18 cellular contexts compared by ENCODE assay signal in genomic region chr2:143482761-143483160, GRCh38.
DNase-seq lines count a peak whose midpoint lies in the region; ATAC-seq and TF ChIP-seq lines count a peak whose summit lies in the region.
"Had no signal": no experiment of that assay in that cellular context is flagged by ENCODE, and none has a peak within 500 bp of the region (broad histone marks: within the 10 kb centered on the region; RNA-seq: fewer than 3 reads in every experiment).

No MANE protein-coding gene starts in this region.

- H3K27ac ChIP-seq in brain microvascular endothelial cell, result peak overlapping the region; percentile 69
- peak overlapping the region; percentile 80 for H3K27ac ChIP-seq in left ventricle myocardium inferior (replicated peaks)

- H3K36me3 ChIP-seq in brain microvascular endothelial cell (replicated peaks) (no peaks in the 10 kb centered on the region), left ventricle myocardium inferior (no peaks in the 10 kb centered on the region)
- H3K36me3 ChIP-seq: breast epithelium had no signal

- intact Hi-C loops in left ventricle myocardium inferior (cut with micrococcal nuclease), result no loop called here
- intact Hi-C loops in sciatic nerve (cut with DNase I), result no loop called here

- ATAC-seq in sciatic nerve (peak; percentile 49), GM19035 (IDR thresholded peaks at IDR 0.05; ENCODE audit: unreplicated experiment) (no peak), GM21576 (IDR thresholded peaks at IDR 0.05; ENCODE audit: unreplicated experiment) (no peak), HG02852 (IDR thresholded peaks at IDR 0.05; ENCODE audit: unreplicated experiment) (no peak)
- ATAC-seq: esophagus mucosa had no signal

- no peak for TF ChIP-seq CTCF in AG10803 (conservative IDR thresholded peaks at IDR 0.05; ENCODE audit: low read length)
- no peak for TF ChIP-seq CTCF in brain microvascular endothelial cell (IDR thresholded peaks at IDR 0.05; ENCODE audit: low read depth, low read length, missing control alignments)
- no peak for TF ChIP-seq CTCF in left ventricle myocardium inferior (IDR thresholded peaks at IDR 0.05; ENCODE audit: borderline replicate concordance)

- DNase-seq in AG10803 (ENCODE audit: low read depth), result peak; percentile 12
- DNase-seq in brain microvascular endothelial cell, result no peak
- no peak for DNase-seq in left ventricle myocardium inferior
- DNase-seq in sciatic nerve (ENCODE audit: low spot score), result no peak
- DNase-seq in NCI-H774 (lab: John Stamatoyannopoulos, UW), result no peak
- DNase-seq: activated CD4-positive, alpha-beta T cell treated with anti-CD3 and anti-CD28 coated beads, Interleukin-2, amount 50 U/mL, for 4 hours; activated naive CD4-positive, alpha-beta T cell treated with anti-CD3 and anti-CD28 coated beads, Interleukin-2, amount 50 U/mL, for 16 hours; CD4-positive, CD25-positive, alpha-beta regulatory T cell; KG1; NCI-H1048; NCI-H2081 treated with DMSO at 0.1 percent for 48 hours; NCI-H69; SW 1271 had no signal

- in situ Hi-C loops in brain microvascular endothelial cell (cut with HindIII; ENCODE audit: low pct_ligation_motif_present, low sequenced_read_pairs), result no loop called here

- H3K27me3 ChIP-seq in brain microvascular endothelial cell (replicated peaks), result no peaks in the 10 kb centered on the region
- H3K27me3 ChIP-seq in left ventricle myocardium inferior (ENCODE audit: low read depth), result no peaks in the 10 kb centered on the region
- H3K27me3 ChIP-seq: breast epithelium had no signal

- no peaks in the 10 kb centered on the region for H3K9me3 ChIP-seq in left ventricle myocardium inferior (replicated peaks)
- H3K9me3 ChIP-seq: breast epithelium had no signal

- H3K4me1 ChIP-seq in left ventricle myocardium inferior, result peaks cover 22% of the 10 kb centered on the region
- H3K4me1 ChIP-seq: breast epithelium had no signal

- H3K4me3 ChIP-seq in AG10803 (ENCODE audit: low read length), result no peak overlapping the region
- no peak overlapping the region for H3K4me3 ChIP-seq in brain microvascular endothelial cell (ENCODE audit: low read depth, low read length)
- H3K4me3 ChIP-seq in left ventricle myocardium inferior, result no peak overlapping the region
- H3K4me3 ChIP-seq: breast epithelium had no signal
